14 cellular contexts compared by ENCODE assay signal in genomic region chr7:155594961-155595366, GRCh38. TPM values are rescaled to one million over a fixed set of nuclear protein-coding genes. Genes with fewer than 3 reads are reported as not detected.
DNase-seq lines count a peak whose midpoint lies in the region; ATAC-seq and TF ChIP-seq lines count a peak whose summit lies in the region.
"Had no signal": no experiment of that assay in that cellular context is flagged by ENCODE, and none has a peak within 500 bp of the region (broad histone marks: within the 10 kb centered on the region; RNA-seq: fewer than 3 reads in every experiment).

No MANE protein-coding gene starts in this region.

- ATAC-seq in RWPE2 (ENCODE audit: low read depth) (peak; percentile 62), HG03571 (IDR thresholded peaks at IDR 0.05; ENCODE audit: unreplicated experiment) (no peak), gastrocnemius medialis (no peak)
- ATAC-seq: GM12878 had no signal

- H3K36me3 ChIP-seq in RWPE2 (ENCODE audit: low read depth) (no peaks in the 10 kb centered on the region), gastrocnemius medialis (no peaks in the 10 kb centered on the region)

- H3K9me3 ChIP-seq in RWPE2 (ENCODE audit: severe bottlenecking) (peaks cover 2% of the 10 kb centered on the region), gastrocnemius medialis (no peaks in the 10 kb centered on the region)

- H3K4me1 ChIP-seq in RWPE2 (ENCODE audit: insufficient read depth, poor library complexity, severe bottlenecking) (peaks cover 40% of the 10 kb centered on the region), gastrocnemius medialis (no peaks in the 10 kb centered on the region)

- in situ Hi-C loops in gastrocnemius medialis (cut with MboI; ENCODE audit: low sequenced_read_pairs in 4 of 4), result loop anchor here in 2 of 4 donors (5.0 kb wide), 1 partner anchor 172 kb away; no protein-coding TSS in a partner anchor

- H3K4me3 ChIP-seq in RWPE2 (ENCODE audit: severe bottlenecking) (no peak overlapping the region), gastrocnemius medialis (no peak overlapping the region)
- H3K4me3 ChIP-seq: GM12878 had no signal

- H3K27me3 ChIP-seq in RWPE2 (ENCODE audit: insufficient read depth, poor library complexity, severe bottlenecking) (no peaks in the 10 kb centered on the region), gastrocnemius medialis (peaks cover 0 to 7% (median 0%) of the 10 kb centered on the region in 3 donors)

- TF ChIP-seq CTCF in RWPE2 (IDR thresholded peaks at IDR 0.05; ENCODE audit: poor library complexity, severe bottlenecking), result no peak
- TF ChIP-seq CTCF in gastrocnemius medialis (IDR thresholded peaks at IDR 0.05 in 4 of 5, conservative IDR thresholded peaks at IDR 0.05 in 1 of 5), result no peak

- intact Hi-C loops in posterior vena cava (cut with DNase I), result loop anchor here (10.0 kb wide), 2 partner anchors 140 to 170 kb away; no protein-coding TSS in a partner anchor
- intact Hi-C loops in gastrocnemius medialis (cut with DNase I; ENCODE audit: low total_unique reads), result no loop called here

- DNase-seq in HuH-7 (ENCODE audit: low spot score) (peak; percentile 77), RWPE2 (ENCODE audit: low spot score) (no peak), iPS DF 19.7 (ENCODE audit: low read depth, low spot score) (peak; percentile 56), posterior vena cava (ENCODE audit: low spot score) (peak; percentile 30), gastrocnemius medialis (no peak), midbrain (lab: John Stamatoyannopoulos, UW) (no peak)
- DNase-seq in activated CD4-positive, alpha-beta T cell treated with anti-CD3 and anti-CD28 coated beads, Interleukin-2, amount 50 U/mL, for 4 hours, result no peak
- DNase-seq: C1 segment of cervical spinal cord, IMR-90, retina, Right ventricle myocardium superior had no signal

- H3K27ac ChIP-seq in RWPE2 (ENCODE audit: poor library complexity, severe bottlenecking) (no peak overlapping the region), gastrocnemius medialis (no peak overlapping the region)

- no peak for TF ChIP-seq POLR2A in gastrocnemius medialis (IDR thresholded peaks at IDR 0.05)

RNA-seq across cellular contexts. Expression of gene CNPY1, which starts 48.6 kb away (rescaled TPM):
- total RNA-seq in posterior vena cava (not detected), gastrocnemius medialis (under 1 TPM in 1 of 4 donors, not detected in 3; 0.25 TPM)
- total RNA-seq: activated T-helper 1 cell treated with anti-CD3 and anti-CD28 coated beads, Interleukin-12 subunit alpha, Interleukin-12 subunit beta, Interleukin-2, Interleukin-4 antibody, amounts not matched to agents 30 ng/mL and 10 ng/mL and 1 ng/mL, durations not matched to agents 14 hours and 24 hours and 36 hours; GM12878; IMR-90; Right ventricle myocardium superior had no signal

RNA-seq across cellular contexts. Expression of gene RBM33, which starts 49.5 kb away (rescaled TPM):
- total RNA-seq in posterior vena cava, result 10 to 100 TPM; 48.8 to 49.6 TPM
- 10 to 100 TPM; 16.6 to 30.0 (median 28.1) TPM for total RNA-seq in gastrocnemius medialis

Comparison
In these comparisons a context has a peak if more than half of its experiments do, and no peak if none do; other contexts are left out.
1. DNase-seq: peak in HuH-7 (single experiment), iPS DF 19.7 (single experiment) and posterior vena cava (single experiment); none in RWPE2 (single experiment), activated CD4-positive, alpha-beta T cell treated with anti-CD3 and anti-CD28 coated beads, Interleukin-2, amount 50 U/mL, for 4 hours (0 of 2), gastrocnemius medialis (0 of 2) and midbrain (single experiment).